ENCODE assay signal across 11 cellular contexts in the genomic region with DNA sequence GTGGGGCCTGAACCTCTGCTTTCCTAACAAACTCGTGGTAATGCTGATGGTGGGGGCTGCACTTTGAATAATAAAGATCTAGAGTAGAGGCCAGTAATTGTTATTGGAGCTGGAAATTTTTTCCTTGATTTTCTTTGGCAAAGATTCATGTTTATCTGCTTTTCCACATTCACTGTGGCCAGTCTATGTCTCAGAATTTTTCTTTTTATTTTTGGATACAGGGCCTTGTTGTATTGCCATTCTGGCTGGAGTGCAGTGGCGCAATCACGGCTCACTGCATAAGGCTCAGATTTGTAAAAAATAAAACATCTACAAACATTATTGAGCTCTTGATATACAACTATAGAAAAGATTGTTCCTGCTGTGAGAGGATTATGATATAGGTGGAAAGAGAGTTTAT. TPM values are rescaled to one million over a fixed set of nuclear protein-coding genes. Genes with fewer than 3 reads are reported as not detected.
DNase-seq lines count a peak whose midpoint lies in the region; ATAC-seq and TF ChIP-seq lines count a peak whose summit lies in the region.
"Had no signal": no experiment of that assay in that cellular context is flagged by ENCODE, and none has a peak within 500 bp of the region (broad histone marks: within the 10 kb centered on the region; RNA-seq: fewer than 3 reads in every experiment).

No MANE protein-coding gene starts in this region.

- H3K36me3 Mint-ChIP-seq in nephron progenitor cell (ENCODE audit: low read depth): peaks cover 43% of the 10 kb centered on the region

- peak overlapping the region; percentile 94 for H3K4me3 Mint-ChIP-seq in nephron progenitor cell

- H3K79me2 ChIP-seq in Loucy (ENCODE audit: insufficient read depth, low read length): peaks cover 56% of the 10 kb centered on the region

- peak overlapping the region; percentile 85 to 98 (median 92) for H3K4me2 ChIP-seq in BLaER1 treated with 17β-estradiol and CSF1 and Interleukin-3, amounts not matched to agents 10 nM and 100 nM
- H3K4me2 ChIP-seq in Loucy (ENCODE audit: low read depth, low read length, poor library complexity, severe bottlenecking): peak overlapping the region; percentile 89

- peak overlapping the region; percentile 22 for H3K27ac Mint-ChIP-seq in nephron progenitor cell

- peaks cover 21 to 41% (median 37%) of the 10 kb centered on the region in 11 experiments for H3K36me3 ChIP-seq in BLaER1 treated with 17β-estradiol and CSF1 and Interleukin-3, amounts not matched to agents 10 nM and 100 nM
- H3K36me3 ChIP-seq in Loucy (ENCODE audit: insufficient read depth, low read length): no peaks in the 10 kb centered on the region

- H2AFZ ChIP-seq in Loucy (ENCODE audit: low read length): no peak overlapping the region

- H3K9me2 ChIP-seq in Loucy (replicated peaks; ENCODE audit: low read depth, low read length): no peaks in the 10 kb centered on the region

- DNase-seq in dermis microvascular lymphatic vessel endothelial cell (ENCODE audit: low read depth in 2 of 2) (peak; percentile 25 to 55), nephron progenitor cell (no peak), NCI-H2107 treated with DMSO at 0.1 percent for 48 hours (lab: John Stamatoyannopoulos, UW; ENCODE audit: unreplicated experiment) (no peak), DMS153 (lab: John Stamatoyannopoulos, UW) (no peak), NCI-H748 (lab: John Stamatoyannopoulos, UW; ENCODE audit: unreplicated experiment) (no peak)
- DNase-seq: amygdala, left lung, SHP77 had no signal

- ATAC-seq in GM21526 (IDR thresholded peaks at IDR 0.05; ENCODE audit: low FRiP score, unreplicated experiment): no peak
- ATAC-seq: left lung had no signal

- H3K27me3 ChIP-seq in BLaER1 treated with 17β-estradiol and CSF1 and Interleukin-3, amounts not matched to agents 10 nM and 100 nM: no peaks in the 10 kb centered on the region
- H3K27me3 ChIP-seq in Loucy (ENCODE audit: insufficient read depth, low read length, poor library complexity, severe bottlenecking): no peaks in the 10 kb centered on the region
- H3K27me3 ChIP-seq: left lung had no signal

- peaks cover 2% of the 10 kb centered on the region for H3K27me3 Mint-ChIP-seq in nephron progenitor cell (ENCODE audit: low read depth, poor library complexity)

- peaks cover 12 to 36% (median 27%) of the 10 kb centered on the region in 11 experiments; a peak in 20 of 22 replicates for H3K9me3 ChIP-seq in BLaER1 treated with 17β-estradiol and CSF1 and Interleukin-3, amounts not matched to agents 10 nM and 100 nM (replicated peaks in 1 of 11)
- H3K9me3 ChIP-seq in Loucy (ENCODE audit: insufficient read depth, low read depth, low read length): no peaks in the 10 kb centered on the region
- H3K9me3 ChIP-seq: left lung had no signal

- peaks cover 49% of the 10 kb centered on the region for H3K4me1 Mint-ChIP-seq in nephron progenitor cell

- H3K9me3 Mint-ChIP-seq in nephron progenitor cell: peaks cover 30% of the 10 kb centered on the region

- H3K27ac ChIP-seq in BLaER1 treated with 17β-estradiol and CSF1 and Interleukin-3, amounts not matched to agents 10 nM and 100 nM: peak overlapping the region in 5 of 11 experiments; percentile 4 to 91 (median 86); a peak in 5 of 22 replicates
- H3K27ac ChIP-seq: left lung had no signal

- TF ChIP-seq CTCF in Loucy (conservative IDR thresholded peaks at IDR 0.05; ENCODE audit: low read length) (no peak), nephron progenitor cell (IDR thresholded peaks at IDR 0.05) (no peak)

- H3K9ac ChIP-seq in BLaER1 treated with 17β-estradiol and CSF1 and Interleukin-3, amounts not matched to agents 10 nM and 100 nM: peak overlapping the region; percentile 83 to 92 (median 88); a peak in 17 of 22 replicates
- H3K9ac ChIP-seq in Loucy (ENCODE audit: low read depth, low read length, poor library complexity, severe bottlenecking): peak overlapping the region; percentile 87

- peak overlapping the region; percentile 76 to 91 (median 84); a peak in 19 of 20 replicates for H3K4me3 ChIP-seq in BLaER1 treated with 17β-estradiol and CSF1 and Interleukin-3, amounts not matched to agents 10 nM and 100 nM
- H3K4me3 ChIP-seq in Loucy (ENCODE audit: low read length, poor library complexity, severe bottlenecking): peak overlapping the region; percentile 94

- H3K4me1 ChIP-seq in BLaER1 treated with 17β-estradiol and CSF1 and Interleukin-3, amounts not matched to agents 10 nM and 100 nM: peaks cover 21 to 39% (median 31%) of the 10 kb centered on the region in 10 experiments
- peaks cover 39% of the 10 kb centered on the region for H3K4me1 ChIP-seq in Loucy (ENCODE audit: insufficient read depth, low read length, poor library complexity, severe bottlenecking)

- no peaks in the 10 kb centered on the region for H3F3A ChIP-seq in Loucy (ENCODE audit: low read depth)

- peaks cover 0 to 33% (median 0%) of the 10 kb centered on the region in 11 experiments; a peak in 6 of 22 replicates for H4K20me1 ChIP-seq in BLaER1 treated with 17β-estradiol and CSF1 and Interleukin-3, amounts not matched to agents 10 nM and 100 nM
- H4K20me1 ChIP-seq in Loucy (ENCODE audit: insufficient read depth, low read length, poor library complexity, severe bottlenecking): no peaks in the 10 kb centered on the region

RNA-seq across cellular contexts. Expression of gene TMEM135, which starts 1.6 kb away (rescaled TPM):
- total RNA-seq in dermis microvascular lymphatic vessel endothelial cell: 18.3 and 25.8 TPM in 2 replicates

Comparison
In these comparisons a context has a peak if more than half of its experiments do, and no peak if none do; other contexts are left out.
1. DNase-seq: peak in dermis microvascular lymphatic vessel endothelial cell (2 of 2); none in nephron progenitor cell (single experiment), NCI-H2107 treated with DMSO at 0.1 percent for 48 hours (single experiment), DMS153 (single experiment) and NCI-H748 (single experiment).